26 cellular contexts compared by ENCODE assay signal in genomic region chr10:12636585-12636984, GRCh38.
DNase-seq lines count a peak whose midpoint lies in the region; ATAC-seq, FAIRE-seq and TF ChIP-seq lines count a peak whose summit lies in the region.
"Had no signal": no experiment of that assay in that cellular context is flagged by ENCODE, and none has a peak within 500 bp of the region (broad histone marks: within the 10 kb centered on the region; RNA-seq: fewer than 3 reads in every experiment).

No MANE protein-coding gene starts in this region.

- H3K4me3 Mint-ChIP-seq in activated T-helper 1 cell treated with anti-CD3 and anti-CD28 coated beads, Interleukin-12 subunit alpha, Interleukin-12 subunit beta, Interleukin-2, Interleukin-4 antibody, amounts not matched to agents 30 ng/mL and 10 ng/mL and 1 ng/mL, durations not matched to agents 14 hours and 24 hours and 36 hours, result no peak overlapping the region
- H3K4me3 Mint-ChIP-seq: activated T-cell treated with anti-CD3 and anti-CD28 coated beads, Interleukin-2, amount 50 U/mL, for 24 hours; nephron had no signal

- peaks cover 0 to 17% (median 0%) of the 10 kb centered on the region in 11 experiments; a peak in 8 of 22 replicates for H4K20me1 ChIP-seq in BLaER1 treated with 17β-estradiol and CSF1 and Interleukin-3, amounts not matched to agents 10 nM and 100 nM

- H3K27me3 ChIP-seq in BLaER1 treated with 17β-estradiol and CSF1 and Interleukin-3, amounts not matched to agents 10 nM and 100 nM, result no peaks in the 10 kb centered on the region
- H3K27me3 ChIP-seq: gastrocnemius medialis, ovary had no signal

- H3K9me3 ChIP-seq in BLaER1 treated with 17β-estradiol and CSF1 and Interleukin-3, amounts not matched to agents 10 nM and 100 nM (replicated peaks in 1 of 11), result peaks cover 0 to 7% (median 0%) of the 10 kb centered on the region in 11 experiments; a peak in 7 of 22 replicates
- H3K9me3 ChIP-seq: gastrocnemius medialis, lower lobe of right lung, ovary had no signal

- H3K4me1 ChIP-seq in BLaER1 treated with 17β-estradiol and CSF1 and Interleukin-3, amounts not matched to agents 10 nM and 100 nM, result peaks cover 0 to 39% (median 24%) of the 10 kb centered on the region in 10 experiments; a peak in 16 of 20 replicates
- H3K4me1 ChIP-seq: gastrocnemius medialis, lower lobe of right lung had no signal

- no peak for TF ChIP-seq CTCF in omental fat pad (IDR thresholded peaks at IDR 0.05)

- no peak overlapping the region for H3K4me3 ChIP-seq in BLaER1 treated with 17β-estradiol and CSF1 and Interleukin-3, amounts not matched to agents 10 nM and 100 nM
- H3K4me3 ChIP-seq: gastrocnemius medialis, GM23248, lower lobe of right lung, ovary, skin epidermis had no signal

- no peaks in the 10 kb centered on the region for H3K9me3 Mint-ChIP-seq in activated T-helper 1 cell treated with anti-CD3 and anti-CD28 coated beads, Interleukin-12 subunit alpha, Interleukin-12 subunit beta, Interleukin-2, Interleukin-4 antibody, amounts not matched to agents 30 ng/mL and 10 ng/mL and 1 ng/mL, durations not matched to agents 14 hours and 24 hours and 36 hours
- H3K9me3 Mint-ChIP-seq: activated T-cell treated with anti-CD3 and anti-CD28 coated beads, Interleukin-2, amount 50 U/mL, for 24 hours; nephron; T-helper 2 cell treated with Interferon-gamma antibody and Interleukin-4, amounts not matched to agents 5 μg/mL and 100 μg/mL, for 36 hours had no signal

- peak overlapping the region in 8 of 11 experiments; percentile 11 to 62 (median 45); a peak in 12 of 22 replicates for H3K4me2 ChIP-seq in BLaER1 treated with 17β-estradiol and CSF1 and Interleukin-3, amounts not matched to agents 10 nM and 100 nM

- H3K36me3 Mint-ChIP-seq in activated T-helper 1 cell treated with anti-CD3 and anti-CD28 coated beads, Interleukin-12 subunit alpha, Interleukin-12 subunit beta, Interleukin-2, Interleukin-4 antibody, amounts not matched to agents 30 ng/mL and 10 ng/mL and 1 ng/mL, durations not matched to agents 14 hours and 24 hours and 36 hours (ENCODE audit: low read depth), result peaks cover 4% of the 10 kb centered on the region

- peaks cover 2% of the 10 kb centered on the region for H3K27me3 Mint-ChIP-seq in activated T-helper 1 cell treated with anti-CD3 and anti-CD28 coated beads, Interleukin-12 subunit alpha, Interleukin-12 subunit beta, Interleukin-2, Interleukin-4 antibody, amounts not matched to agents 30 ng/mL and 10 ng/mL and 1 ng/mL, durations not matched to agents 14 hours and 24 hours and 36 hours (ENCODE audit: insufficient read depth)
- H3K27me3 Mint-ChIP-seq: activated T-cell treated with anti-CD3 and anti-CD28 coated beads, Interleukin-2, amount 50 U/mL, for 24 hours had no signal

- no peak for FAIRE-seq in frontal cortex (lab: Jason Lieb, UNC)
- FAIRE-seq: HTR-8/SVneo had no signal

- ATAC-seq in HG02759 (IDR thresholded peaks at IDR 0.05; ENCODE audit: unreplicated experiment) (no peak), omental fat pad (ENCODE audit: low FRiP score) (no peak)
- ATAC-seq: gastrocnemius medialis, lower lobe of right lung, Panc1 had no signal

- H3K4me1 Mint-ChIP-seq in activated T-helper 1 cell treated with anti-CD3 and anti-CD28 coated beads, Interleukin-12 subunit alpha, Interleukin-12 subunit beta, Interleukin-2, Interleukin-4 antibody, amounts not matched to agents 30 ng/mL and 10 ng/mL and 1 ng/mL, durations not matched to agents 14 hours and 24 hours and 36 hours (ENCODE audit: low read depth), result peaks cover 63% of the 10 kb centered on the region

- peaks cover 0 to 3% (median 0%) of the 10 kb centered on the region in 11 experiments; a peak in 1 of 22 replicates for H3K36me3 ChIP-seq in BLaER1 treated with 17β-estradiol and CSF1 and Interleukin-3, amounts not matched to agents 10 nM and 100 nM
- H3K36me3 ChIP-seq: gastrocnemius medialis, lower lobe of right lung, ovary had no signal

- intact Hi-C loops in activated T-helper 1 cell treated with anti-CD3 and anti-CD28 coated beads, Interleukin-12 subunit alpha, Interleukin-12 subunit beta, Interleukin-2, Interleukin-4 antibody, amounts not matched to agents 30 ng/mL and 10 ng/mL and 1 ng/mL, durations not matched to agents 14 hours and 24 hours and 36 hours (cut with micrococcal nuclease), result no loop called here
- intact Hi-C loops in posterior vena cava (cut with DNase I), result no loop called here

- 0 out of 22 replicates have a peak overlapping the region, but pooled peaks of 1 of the 11 experiments have one; percentile 16 for H3K27ac ChIP-seq in BLaER1 treated with 17β-estradiol and CSF1 and Interleukin-3, amounts not matched to agents 10 nM and 100 nM
- H3K27ac ChIP-seq: C4-2B, gastrocnemius medialis, GM23248, lower lobe of right lung, ovary, skin epidermis had no signal

- peak overlapping the region in 1 of 11 experiments; percentile 4; a peak in 1 of 22 replicates for H3K9ac ChIP-seq in BLaER1 treated with 17β-estradiol and CSF1 and Interleukin-3, amounts not matched to agents 10 nM and 100 nM
- H3K9ac ChIP-seq: GM23248 had no signal

- peak overlapping the region; percentile 92 for H3K27ac Mint-ChIP-seq in activated T-helper 1 cell treated with anti-CD3 and anti-CD28 coated beads, Interleukin-12 subunit alpha, Interleukin-12 subunit beta, Interleukin-2, Interleukin-4 antibody, amounts not matched to agents 30 ng/mL and 10 ng/mL and 1 ng/mL, durations not matched to agents 14 hours and 24 hours and 36 hours

- DNase-seq in DMS 273 treated with DMSO at 0.1 percent for 48 hours (lab: John Stamatoyannopoulos, UW) (peak; percentile 24), middle frontal gyrus (ENCODE audit: extremely low spot score, low spot score) (peak; percentile 53), frontal cortex (ENCODE audit: low spot score in 2 of 2) (no peak), omental fat pad (ENCODE audit: low spot score) (no peak), posterior vena cava (ENCODE audit: low spot score) (no peak)
- no peak for DNase-seq in activated T-helper 1 cell treated with anti-CD3 and anti-CD28 coated beads, Interleukin-12 subunit alpha, Interleukin-12 subunit beta, Interleukin-2, Interleukin-4 antibody, amounts not matched to agents 30 ng/mL and 10 ng/mL and 1 ng/mL, durations not matched to agents 14 hours and 24 hours and 36 hours (ENCODE audit: low spot score)
- DNase-seq: activated CD4-positive, alpha-beta T cell treated with anti-CD3 and anti-CD28 coated beads for 4 hours; activated naive CD4-positive, alpha-beta T cell treated with anti-CD3 and anti-CD28 coated beads, Interleukin-2, amount 50 U/mL, for 16 hours; activated T-cell treated with anti-CD3 and anti-CD28 coated beads, Interleukin-2, amount 50 U/mL, for 24 hours; amniotic stem cell; Caco-2; gastrocnemius medialis; GM23248; lower lobe of right lung; NCI-H1105; NCI-H1930; ovary; Right ventricle myocardium superior had no signal

Comparison
In these comparisons a context has a peak if more than half of its experiments do, and no peak if none do; other contexts are left out.
1. DNase-seq: peak in DMS 273 treated with DMSO at 0.1 percent for 48 hours (single experiment) and middle frontal gyrus (single experiment); none in activated T-helper 1 cell treated with anti-CD3 and anti-CD28 coated beads, Interleukin-12 subunit alpha, Interleukin-12 subunit beta, Interleukin-2, Interleukin-4 antibody, amounts not matched to agents 30 ng/mL and 10 ng/mL and 1 ng/mL, durations not matched to agents 14 hours and 24 hours and 36 hours (single experiment), frontal cortex (0 of 2), omental fat pad (single experiment) and posterior vena cava (single experiment).